Comparison of ENCODE assay signal across 8 cellular contexts in genomic region chr2:121596221-121597080, GRCh38. TPM values are rescaled to one million over a fixed set of nuclear protein-coding genes. Genes with fewer than 3 reads are reported as not detected.
DNase-seq lines count a peak whose midpoint lies in the region; ATAC-seq and TF ChIP-seq lines count a peak whose summit lies in the region.

No MANE protein-coding gene starts in this region.

- no peaks in the 10 kb centered on the region for H3K27me3 ChIP-seq in cardiac muscle cell

- peaks cover 14% of the 10 kb centered on the region for H3K4me1 ChIP-seq in cardiac muscle cell (ENCODE audit: low read depth)

- H3K9me3 ChIP-seq in cardiac muscle cell (ENCODE audit: low read depth): no peaks in the 10 kb centered on the region

- ATAC-seq in GM18870 (IDR thresholded peaks at IDR 0.05; ENCODE audit: unreplicated experiment) (peak; percentile 50), HG03039 (IDR thresholded peaks at IDR 0.05; ENCODE audit: unreplicated experiment) (peak; percentile 55)

- H3K4me3 ChIP-seq in cardiac muscle cell: no peak overlapping the region

- H3K27ac Mint-ChIP-seq in activated naive CD4-positive, alpha-beta T cell treated with anti-CD3 and anti-CD28 coated beads, Interleukin-2, amount 50 U/mL, for 24 hours: peak overlapping the region; percentile 87

- H3K27me3 Mint-ChIP-seq in activated naive CD4-positive, alpha-beta T cell treated with anti-CD3 and anti-CD28 coated beads, Interleukin-2, amount 50 U/mL, for 24 hours: no peaks in the 10 kb centered on the region

- peaks cover 3% of the 10 kb centered on the region for H3K36me3 Mint-ChIP-seq in activated naive CD4-positive, alpha-beta T cell treated with anti-CD3 and anti-CD28 coated beads, Interleukin-2, amount 50 U/mL, for 24 hours

- peaks cover 60% of the 10 kb centered on the region for H3K4me1 Mint-ChIP-seq in activated naive CD4-positive, alpha-beta T cell treated with anti-CD3 and anti-CD28 coated beads, Interleukin-2, amount 50 U/mL, for 24 hours

- peak; percentile 53 for TF ChIP-seq CTCF in cardiac muscle cell (IDR thresholded peaks at IDR 0.05; ENCODE audit: low read depth, low read length)

- DNase-seq in D341Med (ENCODE audit: low spot score) (peak; percentile 56), NCI-H2196 treated with DMSO at 0.1 percent for 48 hours (lab: John Stamatoyannopoulos, UW; ENCODE audit: unreplicated experiment) (peak; percentile 36), cardiac muscle cell (ENCODE audit: low read depth in 1 of 2, low spot score in 1 of 2) (peak; percentile 37 to 71), retina (peak; percentile 41), occipital lobe (lab: John Stamatoyannopoulos, UW) (no peak)

- H3K9me3 Mint-ChIP-seq in activated naive CD4-positive, alpha-beta T cell treated with anti-CD3 and anti-CD28 coated beads, Interleukin-2, amount 50 U/mL, for 24 hours: no peaks in the 10 kb centered on the region

- H3K36me3 ChIP-seq in cardiac muscle cell: no peaks in the 10 kb centered on the region

- peak overlapping the region; percentile 81 for H3K4me3 Mint-ChIP-seq in activated naive CD4-positive, alpha-beta T cell treated with anti-CD3 and anti-CD28 coated beads, Interleukin-2, amount 50 U/mL, for 24 hours

- peak overlapping the region; percentile 84 for H3K27ac ChIP-seq in cardiac muscle cell

RNA-seq across cellular contexts. Expression of gene CLASP1, which starts 52.8 kb away (rescaled TPM):
- total RNA-seq in cardiac muscle cell: 41.1 and 53.0 TPM in 2 replicates
- 24.8 and 37.0 TPM in 2 replicates for polyA plus RNA-seq in cardiac muscle cell
- 215 TPM for total RNA-seq in occipital lobe
